24 cellular contexts compared by ENCODE assay signal in genomic region chr7:45470031-45470430, GRCh38.
"Had no signal": no experiment of that assay in that cellular context is flagged by ENCODE, and none has a peak within 500 bp of the region (broad histone marks: within the 10 kb centered on the region; RNA-seq: fewer than 3 reads in every experiment).

No MANE protein-coding gene starts in this region.

- H3K27me3 ChIP-seq: colonic mucosa, gastrocnemius medialis had no signal

- H3K9me3 ChIP-seq: colonic mucosa, esophagus muscularis mucosa, esophagus squamous epithelium, gastrocnemius medialis, heart left ventricle, heart right ventricle had no signal

- H3K4me3 ChIP-seq: colonic mucosa, coronary artery, dorsolateral prefrontal cortex, esophagus muscularis mucosa, esophagus squamous epithelium, gastrocnemius medialis, gastroesophageal sphincter, heart left ventricle, heart right ventricle had no signal

- H3K4me1 ChIP-seq: colonic mucosa, esophagus muscularis mucosa, esophagus squamous epithelium, foreskin keratinocyte, gastrocnemius medialis, gastroesophageal sphincter, heart left ventricle, heart right ventricle had no signal

- ATAC-seq: effector memory CD8-positive, alpha-beta T cell; esophagus mucosa; foreskin keratinocyte; gastrocnemius medialis; gastroesophageal sphincter; heart left ventricle had no signal

- DNase-seq: colonic mucosa; cortex of kidney; dermis blood vessel endothelial cell; dorsolateral prefrontal cortex; effector CD4-positive, alpha-beta T cell; effector CD8-positive, alpha-beta T cell; effector memory CD4-positive, alpha-beta T cell; effector memory CD8-positive, alpha-beta T cell; endodermal cell; erythroblast; esophagus squamous epithelium; foreskin fibroblast; foreskin keratinocyte; foreskin melanocyte; gastrocnemius medialis; glutamatergic neuron; head of caudate nucleus; heart left ventricle; heart right ventricle had no signal

- H3K36me3 ChIP-seq: colonic mucosa, esophagus muscularis mucosa, esophagus squamous epithelium, gastrocnemius medialis, gastroesophageal sphincter, heart left ventricle, heart right ventricle had no signal

- H3K27ac ChIP-seq: colonic mucosa, coronary artery, dorsolateral prefrontal cortex, epithelial cell of prostate, esophagus muscularis mucosa, esophagus squamous epithelium, foreskin keratinocyte, gastrocnemius medialis, gastroesophageal sphincter, heart left ventricle, heart right ventricle had no signal
